In the genomic region with DNA sequence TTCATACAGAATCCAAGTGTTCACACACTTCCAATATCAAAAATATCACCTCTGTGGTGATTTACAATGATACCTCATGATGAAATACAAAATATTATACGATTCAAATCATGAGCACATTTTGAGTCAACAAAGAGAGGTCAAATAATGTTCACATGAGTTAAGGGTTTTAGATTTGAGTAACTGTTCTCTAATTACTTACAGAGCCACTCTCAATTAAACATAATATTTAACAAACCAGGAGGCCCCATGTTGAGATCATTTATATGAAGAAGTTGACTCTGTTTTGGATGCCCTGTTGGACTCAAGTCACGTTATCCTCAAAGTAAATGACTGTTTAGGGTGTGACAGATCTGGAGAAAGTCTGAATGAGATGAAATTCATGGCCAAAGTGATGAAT, we compare ENCODE assay signal across 1 cellular context.
TF ChIP-seq lines count a peak whose summit lies in the region.

No MANE protein-coding gene starts in this region.

TF ChIP-seq in SK-N-SH treated with all-trans-retinoic acid at 6 μM for 48 hours, 23 proteins besides CTCF, POLR2A, EP300 and RAD21 (continued from another document):
- no peak for TF ChIP-seq TSHZ2 (CRISPR knock-in tag; IDR thresholded peaks at IDR 0.05)
- TF ChIP-seq CSRNP3 (CRISPR knock-in tag; IDR thresholded peaks at IDR 0.05): no peak
- TF ChIP-seq ZFP3 (CRISPR knock-in tag; IDR thresholded peaks at IDR 0.05): no peak
TF ChIP-seq in SK-N-SH treated with all-trans-retinoic acid at 6 μM for 48 hours: peak in this region for 0.
